8 cellular contexts compared by ENCODE assay signal in the genomic region with DNA sequence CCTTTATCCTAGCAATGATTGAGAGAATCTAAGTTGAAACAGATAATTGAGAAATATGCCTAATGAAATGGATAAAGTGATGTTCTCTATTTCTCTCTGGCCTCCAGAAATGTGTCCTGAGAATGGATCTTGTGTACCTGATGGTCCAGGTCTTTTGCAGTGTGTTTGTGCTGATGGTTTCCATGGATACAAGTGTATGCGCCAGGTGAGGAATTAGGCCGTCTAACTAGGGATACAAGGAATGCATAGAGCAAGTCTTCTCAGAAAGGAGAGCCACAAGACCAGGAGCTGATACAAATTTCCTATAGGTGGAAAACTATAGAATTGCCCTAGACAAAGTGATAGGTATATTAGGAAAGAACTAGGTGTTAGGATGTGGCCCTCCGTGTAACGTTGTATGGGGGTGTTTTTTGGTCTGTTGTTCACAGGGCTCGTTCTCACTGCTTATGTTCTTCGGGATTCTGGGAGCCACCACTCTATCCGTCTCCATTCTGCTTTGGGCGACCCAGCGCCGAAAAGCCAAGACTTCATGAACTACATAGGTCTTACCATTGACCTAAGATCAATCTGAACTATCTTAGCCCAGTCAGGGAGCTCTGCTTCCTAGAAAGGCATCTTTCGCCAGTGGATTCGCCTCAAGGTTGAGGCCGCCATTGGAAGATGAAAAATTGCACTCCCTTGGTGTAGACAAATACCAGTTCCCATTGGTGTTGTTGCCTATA. TPM values are rescaled to one million over a fixed set of nuclear protein-coding genes. Genes with fewer than 3 reads are reported as not detected.
DNase-seq lines count a peak whose midpoint lies in the region; ATAC-seq and TF ChIP-seq lines count a peak whose summit lies in the region.

No MANE protein-coding gene starts in this region.

- ATAC-seq in naive thymus-derived CD8-positive, alpha-beta T cell, result no peak

- 91% methylated on average over 13 of the region's 13 CpGs for WGBS in HUES64

- peak overlapping the region; percentile 97 for H3K4me3 Mint-ChIP-seq in chondrocyte (ENCODE audit: unreplicated experiment)
- H3K4me3 Mint-ChIP-seq in naive thymus-derived CD8-positive, alpha-beta T cell, result peak overlapping the region; percentile 90 to 99 (median 96)

- peak overlapping the region; percentile 52 for H3K9ac ChIP-seq in HUES64 (ENCODE audit: low read depth, low read length)

- H3K36me3 Mint-ChIP-seq in chondrocyte (ENCODE audit: low read depth), result peaks cover 9% of the 10 kb centered on the region
- H3K36me3 Mint-ChIP-seq in naive thymus-derived CD8-positive, alpha-beta T cell, result peaks cover 5 to 33% (median 9%) of the 10 kb centered on the region in 3 donors

- no peaks in the 10 kb centered on the region for H3K9me3 Mint-ChIP-seq in chondrocyte (ENCODE audit: low read depth)
- H3K9me3 Mint-ChIP-seq in naive thymus-derived CD8-positive, alpha-beta T cell, result no peaks in the 10 kb centered on the region

- peak overlapping the region; percentile 61 for H3K27ac ChIP-seq in HUES64 (ENCODE audit: low read depth, low read length)

- H3K9me3 ChIP-seq in HUES64 (ENCODE audit: insufficient read depth, low read depth, low read length), result no peaks in the 10 kb centered on the region

- peaks cover 62% of the 10 kb centered on the region for H3K36me3 ChIP-seq in HUES64 (ENCODE audit: insufficient read depth, low read length)

- H3K4me3 ChIP-seq in AG10803 (ENCODE audit: low read length), result peak overlapping the region; percentile 88
- peak overlapping the region; percentile 91 for H3K4me3 ChIP-seq in HUES64 (ENCODE audit: low read length)

- no peaks in the 10 kb centered on the region for H3K27me3 Mint-ChIP-seq in chondrocyte (ENCODE audit: low read depth)
- no peaks in the 10 kb centered on the region for H3K27me3 Mint-ChIP-seq in naive thymus-derived CD8-positive, alpha-beta T cell

- peaks cover 34% of the 10 kb centered on the region for H3K4me1 Mint-ChIP-seq in chondrocyte (ENCODE audit: low read depth)
- H3K4me1 Mint-ChIP-seq in naive thymus-derived CD8-positive, alpha-beta T cell, result peaks cover 26 to 55% (median 44%) of the 10 kb centered on the region in 4 donors

- peaks cover 23% of the 10 kb centered on the region; the same call in 1 of the 2 replicates for H3K4me1 ChIP-seq in HUES64 (ENCODE audit: insufficient read depth, low read length)

- peak overlapping the region; percentile 92 for H3K27ac Mint-ChIP-seq in chondrocyte (ENCODE audit: unreplicated experiment)
- peak overlapping the region; percentile 76 to 99 (median 94) for H3K27ac Mint-ChIP-seq in naive thymus-derived CD8-positive, alpha-beta T cell

- DNase-seq in AG10803 (ENCODE audit: low read depth) (no peak), chondrocyte (ENCODE audit: low spot score) (peak; percentile 47), amniotic stem cell (lab: John Stamatoyannopoulos, UW) (no peak), nucleus accumbens (lab: John Stamatoyannopoulos, UW) (no peak)
- DNase-seq in naive thymus-derived CD8-positive, alpha-beta T cell, result peak in 1 of 10 donors; percentile 45
- DNase-seq in activated CD4-positive, CD25-positive, alpha-beta regulatory T cell treated with anti-CD3 and anti-CD28 coated beads, Interleukin-2, amount 50 U/mL, for 72 hours, result no peak
- no peak for DNase-seq in stimulated activated CD4-positive, alpha-beta T cell treated with anti-CD3 and anti-CD28 coated beads, Interleukin-4, amount 100 ng/mL, for 24 hours

- TF ChIP-seq CTCF in AG10803 (conservative IDR thresholded peaks at IDR 0.05; ENCODE audit: low read length) (no peak), chondrocyte (IDR thresholded peaks at IDR 0.05) (no peak)

- H3K27me3 ChIP-seq in HUES64 (ENCODE audit: insufficient read depth, low read length), result no peaks in the 10 kb centered on the region

- POLR2A ChIA-PET in naive thymus-derived CD8-positive, alpha-beta T cell (lab: Charles Lee), result interaction anchor here (0.6 to 1.8 kb wide), 4 partner anchors 21 to 125 kb away, joined by 3 to 5 read pairs (median 3); no protein-coding TSS in a partner anchor

RNA-seq across cellular contexts. Expression of a gene that starts 0.6 kb away (rescaled TPM):
- 62.1 TPM for polyA plus RNA-seq in HUES64 (2013, experiment 1 of 2)
- 61.5 TPM for polyA plus RNA-seq in HUES64 (2013, experiment 2 of 2)
- total RNA-seq in chondrocyte, result 54.8 to 88.4 TPM (median 55.0 TPM) in 3 replicates
- total RNA-seq in naive thymus-derived CD8-positive, alpha-beta T cell, result 10 to 100 TPM; 52.8 to 59.7 TPM
- polyA plus RNA-seq in naive thymus-derived CD8-positive, alpha-beta T cell, result 10 to 100 TPM; 18.0 to 31.9 (median 27.7) TPM

RNA-seq across cellular contexts. Expression of a gene that starts 4.5 kb away (rescaled TPM):
- polyA plus RNA-seq in HUES64 (2013, experiment 1 of 2), result 93.6 TPM
- 71.1 TPM for polyA plus RNA-seq in HUES64 (2013, experiment 2 of 2)
- 21.8 to 27.9 TPM (median 24.3 TPM) in 3 replicates for total RNA-seq in chondrocyte
- 10 to 100 TPM; 39.1 to 39.5 TPM for total RNA-seq in naive thymus-derived CD8-positive, alpha-beta T cell
- polyA plus RNA-seq in naive thymus-derived CD8-positive, alpha-beta T cell, result 10 to 100 TPM; 14.3 to 17.8 (median 17.2) TPM

RNA-seq across cellular contexts. Expression of a gene that starts 4.7 kb away (rescaled TPM):
- 127 TPM for polyA plus RNA-seq in HUES64 (2013, experiment 1 of 2)
- polyA plus RNA-seq in HUES64 (2013, experiment 2 of 2), result 139 TPM
- total RNA-seq in chondrocyte, result 79.0 to 116 TPM (median 91.2 TPM) in 3 replicates
- 100 to 1,000 TPM; 105 TPM for total RNA-seq in naive thymus-derived CD8-positive, alpha-beta T cell
- 100 to 1,000 TPM; 299 to 388 (median 360) TPM for polyA plus RNA-seq in naive thymus-derived CD8-positive, alpha-beta T cell

RNA-seq across cellular contexts. Expression of a gene that starts 46.3 kb away (rescaled TPM):
- 1.8 TPM for polyA plus RNA-seq in HUES64 (2013, experiment 1 of 2)
- 2.9 TPM for polyA plus RNA-seq in HUES64 (2013, experiment 2 of 2)
- 0.17 to 0.31 TPM in 2 of 3 replicates, not detected in the other for total RNA-seq in chondrocyte
- total RNA-seq in naive thymus-derived CD8-positive, alpha-beta T cell, result not detected
- polyA plus RNA-seq in naive thymus-derived CD8-positive, alpha-beta T cell, result under 1 TPM in 1 of 3 donors, not detected in 2; 0.13 TPM

RNA-seq across cellular contexts. Expression of a gene that starts 58.7 kb away (rescaled TPM):
- 0.20 TPM for polyA plus RNA-seq in HUES64 (2013, experiment 1 of 2)
- not detected for polyA plus RNA-seq in HUES64 (2013, experiment 2 of 2)
- not detected in 3 replicates for total RNA-seq in chondrocyte
- total RNA-seq in naive thymus-derived CD8-positive, alpha-beta T cell, result not detected
- polyA plus RNA-seq in naive thymus-derived CD8-positive, alpha-beta T cell, result not detected
